15 cellular contexts compared by ENCODE assay signal in genomic region chr18:58113337-58113736, GRCh38.
DNase-seq lines count a peak whose midpoint lies in the region; ATAC-seq lines count a peak whose summit lies in the region.
"Had no signal": no experiment of that assay in that cellular context is flagged by ENCODE, and none has a peak within 500 bp of the region (broad histone marks: within the 10 kb centered on the region; RNA-seq: fewer than 3 reads in every experiment).

No MANE protein-coding gene starts in this region.

- H4K20me1 ChIP-seq in BLaER1 treated with 17β-estradiol and CSF1 and Interleukin-3, amounts not matched to agents 10 nM and 100 nM, result peaks cover 0 to 92% (median 14%) of the 10 kb centered on the region in 11 experiments; a peak in 13 of 22 replicates

- H3K4me3 ChIP-seq in BLaER1 treated with 17β-estradiol and CSF1 and Interleukin-3, amounts not matched to agents 10 nM and 100 nM, result no peak overlapping the region

- peaks cover 15 to 33% (median 20%) of the 10 kb centered on the region in 10 experiments for H3K4me1 ChIP-seq in BLaER1 treated with 17β-estradiol and CSF1 and Interleukin-3, amounts not matched to agents 10 nM and 100 nM

- no peak overlapping the region for H3K27ac ChIP-seq in BLaER1 treated with 17β-estradiol and CSF1 and Interleukin-3, amounts not matched to agents 10 nM and 100 nM
- H3K27ac ChIP-seq: epithelial cell of prostate, RWPE1 had no signal

- intact Hi-C loops in left colon (cut with DNase I, micrococcal nuclease), result no loop called here

- H3K9ac ChIP-seq in BLaER1 treated with 17β-estradiol and CSF1 and Interleukin-3, amounts not matched to agents 10 nM and 100 nM, result no peak overlapping the region

- ATAC-seq in GM18868 (IDR thresholded peaks at IDR 0.05; ENCODE audit: unreplicated experiment), result peak; percentile 74
- ATAC-seq in GM21825 (IDR thresholded peaks at IDR 0.05; ENCODE audit: unreplicated experiment), result peak; percentile 70
- ATAC-seq in HG03558 (IDR thresholded peaks at IDR 0.05; ENCODE audit: extremely low read depth, unreplicated experiment), result peak; percentile 60
- ATAC-seq in GM19397 (IDR thresholded peaks at IDR 0.05; ENCODE audit: unreplicated experiment), result no peak
- ATAC-seq in left colon, result no peak
- ATAC-seq: activated CD4-positive, alpha-beta T cell treated with anti-CD3 and anti-CD28 coated beads for 36 hours; T-cell had no signal

- H3K36me3 ChIP-seq in BLaER1 treated with 17β-estradiol and CSF1 and Interleukin-3, amounts not matched to agents 10 nM and 100 nM, result 0 out of 22 replicates have a peak, but pooled peaks cover 0 to 3% (median 0%) of the 10 kb centered on the region in 11 experiments

- no peaks in the 10 kb centered on the region for H3K9me3 ChIP-seq in BLaER1 treated with 17β-estradiol and CSF1 and Interleukin-3, amounts not matched to agents 10 nM and 100 nM (replicated peaks in 1 of 11)

- in situ Hi-C loops in G401 (cut with HindIII; ENCODE audit: low sequenced_read_pairs), result no loop called here

- DNase-seq in G401 (ENCODE audit: low spot score) (no peak), amniotic stem cell (lab: John Stamatoyannopoulos, UW) (no peak), left colon (no peak)
- DNase-seq: activated CD4-positive, alpha-beta T cell treated with anti-CD3 and anti-CD28 coated beads for 36 hours; HFFc6; NCI-H2081 treated with DMSO at 0.1 percent for 48 hours; NCI-H69; T-cell had no signal

- peak overlapping the region in 10 of 11 experiments; percentile 10 to 45 (median 27); a peak in 9 of 22 replicates for H3K4me2 ChIP-seq in BLaER1 treated with 17β-estradiol and CSF1 and Interleukin-3, amounts not matched to agents 10 nM and 100 nM

- H3K27me3 ChIP-seq in BLaER1 treated with 17β-estradiol and CSF1 and Interleukin-3, amounts not matched to agents 10 nM and 100 nM, result no peaks in the 10 kb centered on the region

Comparison
In these comparisons a context has a peak if more than half of its experiments do, and no peak if none do; other contexts are left out.
1. ATAC-seq: peak in GM18868 (single experiment), GM21825 (single experiment) and HG03558 (single experiment); none in GM19397 (single experiment) and left colon (single experiment).